Comparison of ENCODE assay signal across 1 cellular context in the genomic region with DNA sequence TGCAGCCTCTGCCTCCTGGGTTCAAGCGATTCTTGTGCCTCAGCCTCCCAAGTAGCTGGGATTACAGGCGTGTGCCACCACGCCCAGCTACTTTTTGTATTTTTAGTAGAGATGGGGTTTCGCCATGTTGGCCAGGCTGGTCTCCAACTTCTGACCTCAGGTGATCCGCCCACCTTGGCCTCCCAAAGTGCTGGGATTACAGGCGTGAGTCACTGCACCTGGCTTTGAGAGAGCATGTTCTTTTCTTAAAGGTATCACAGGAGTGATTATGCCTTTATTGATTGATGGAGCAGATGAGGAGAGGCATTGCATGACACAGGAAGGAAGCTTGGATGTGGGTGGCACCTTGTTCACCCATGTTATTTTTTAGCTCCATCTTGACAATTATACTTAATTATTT.
A peak's percentile ranks its signal among the peaks of the same experiment; 100 is the strongest.
TF ChIP-seq lines count a peak whose summit lies in the region.

No MANE protein-coding gene starts in this region.

TF ChIP-seq in HCT116, 20 proteins besides CTCF, POLR2A, EP300 and RAD21:
- TF ChIP-seq EGR1 (IDR thresholded peaks at IDR 0.05; ENCODE audit: low read depth): peak; percentile 56; the same call in 1 of the 2 replicates
